ENCODE assay signal across 1 cellular context in the genomic region with DNA sequence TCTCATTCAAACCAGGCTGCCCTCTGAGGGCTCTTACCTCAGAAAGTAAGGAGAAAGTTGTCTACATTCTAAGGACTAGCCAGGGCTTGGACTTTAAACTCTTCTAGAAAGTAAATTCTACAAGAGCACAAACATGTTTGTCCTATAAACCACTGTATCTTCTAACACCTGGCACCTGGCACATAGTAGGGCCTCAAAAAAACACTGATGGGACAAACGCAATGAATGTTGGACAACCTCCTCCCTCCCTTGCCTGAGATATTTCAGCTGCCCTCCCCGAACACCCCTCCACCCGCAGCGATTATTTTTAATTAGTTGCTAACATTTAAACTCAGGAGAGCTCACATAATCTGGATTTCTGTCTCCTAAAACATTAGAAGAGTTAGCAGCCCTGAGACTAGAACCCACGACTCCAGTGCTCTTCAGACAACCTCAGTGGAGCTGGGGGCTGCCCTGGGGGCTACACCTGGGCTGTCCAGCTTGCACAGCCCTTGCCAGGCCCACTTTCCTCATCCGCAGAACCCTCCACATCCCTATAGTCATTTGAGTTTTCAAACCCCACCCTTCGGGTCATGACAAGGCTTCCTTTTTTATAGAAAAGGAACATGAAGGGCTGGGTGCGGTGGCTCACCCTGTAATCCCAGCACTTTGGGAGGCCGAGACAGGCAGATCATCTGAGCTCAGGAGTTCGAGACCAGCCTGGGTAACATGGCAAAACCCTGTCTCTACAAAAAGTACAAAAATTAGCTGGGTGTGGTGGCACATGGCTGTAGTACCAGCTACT.
TF ChIP-seq lines count a peak whose summit lies in the region.

No MANE protein-coding gene starts in this region.

TF ChIP-seq in K562, 482 proteins besides CTCF, POLR2A, EP300 and RAD21:
- TF ChIP-seq ZKSCAN1 (IDR thresholded peaks at IDR 0.05; ENCODE audit: low read depth, low read length) (peak; percentile 89), ZKSCAN3 (CRISPR knock-in tag; IDR thresholded peaks at IDR 0.05) (no peak), ZNF311 (CRISPR knock-in tag; IDR thresholded peaks at IDR 0.05) (no peak), ZNF695 (CRISPR knock-in tag; IDR thresholded peaks at IDR 0.05) (no peak)
